In the genomic region with DNA sequence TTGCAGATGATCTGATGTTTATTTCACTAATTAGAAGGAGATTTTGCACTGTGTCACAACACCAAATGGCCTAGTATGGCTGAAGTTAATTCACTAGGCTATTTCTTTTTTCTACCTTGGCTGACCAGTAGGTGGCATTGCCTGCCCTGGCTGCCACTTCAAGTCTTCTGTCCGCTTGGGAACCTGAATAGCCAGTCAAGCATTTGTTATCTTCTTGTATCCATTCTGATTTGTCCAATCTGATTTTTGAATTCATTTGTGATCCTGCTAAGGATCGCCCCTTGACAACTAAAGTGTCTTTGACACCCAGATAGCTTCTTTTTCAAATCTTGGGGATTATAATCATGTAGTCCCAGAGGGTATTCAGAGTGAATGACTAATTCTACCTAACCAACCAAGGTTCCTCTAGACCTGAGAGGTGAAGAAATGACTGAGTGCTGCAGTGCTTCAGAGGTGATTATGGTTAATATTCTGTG, we compare ENCODE assay signal across 8 cellular contexts.
DNase-seq lines count a peak whose midpoint lies in the region; ATAC-seq and TF ChIP-seq lines count a peak whose summit lies in the region.

No MANE protein-coding gene starts in this region.

- WGBS in lung, 2 donors: 12 to 23% methylated on average over 2 of the region's 2 CpGs
- 24 to 25% methylated on average over 2 of the region's 2 CpGs for WGBS in testis, 2 donors

- no peak overlapping the region for H3K4me3 ChIP-seq in dorsolateral prefrontal cortex
- no peak overlapping the region for H3K4me3 ChIP-seq in lung
- no peak overlapping the region for H3K4me3 ChIP-seq in testis

- ATAC-seq in GM18502 (IDR thresholded peaks at IDR 0.05; ENCODE audit: poor library complexity, unreplicated experiment) (peak; percentile 76), HG02763 (IDR thresholded peaks at IDR 0.05; ENCODE audit: unreplicated experiment) (peak; percentile 60), lung (ENCODE audit: insufficient read depth, low FRiP score) (peak; percentile 65)

- H3K27me3 ChIP-seq in dorsolateral prefrontal cortex (peaks cover 0 to 8% (median 0%) of the 10 kb centered on the region in 45 donors), lung (ENCODE audit: control insufficient read depth, insufficient read depth) (no peaks in the 10 kb centered on the region), testis (no peaks in the 10 kb centered on the region)

- TF ChIP-seq CTCF in dorsolateral prefrontal cortex (IDR thresholded peaks at IDR 0.05 in 54 of 56, conservative IDR thresholded peaks at IDR 0.05 in 2 of 56; ENCODE audit: low read depth in 1 of 56, partially characterized antibody in 56 of 56): peak; percentile 66 to 91 (median 84)
- peak; percentile 63 for TF ChIP-seq CTCF in lung (IDR thresholded peaks at IDR 0.05; ENCODE audit: control extremely low read depth, extremely low read depth)
- peak; percentile 69 to 77 (median 73) for TF ChIP-seq CTCF in testis (IDR thresholded peaks at IDR 0.05)

- no peaks in the 10 kb centered on the region for H3K9me3 ChIP-seq in lung (ENCODE audit: control insufficient read depth in 2 of 2, insufficient read depth in 1 of 2, low read length in 1 of 2)
- no peaks in the 10 kb centered on the region for H3K9me3 ChIP-seq in testis

- H3K27ac ChIP-seq in dorsolateral prefrontal cortex (no peak overlapping the region), lung (ENCODE audit: low read depth in 1 of 2, low read length in 1 of 2) (no peak overlapping the region), testis (no peak overlapping the region)

- TF ChIP-seq POLR2A in testis (IDR thresholded peaks at IDR 0.05): no peak

- DNase-seq in Ammon's horn (ENCODE audit: low spot score) (peak; percentile 84), NAMALWA (ENCODE audit: low spot score) (peak; percentile 74), SW480 (ENCODE audit: low spot score) (peak; percentile 61), dorsolateral prefrontal cortex (peak in 8 of 10 donors; percentile 18 to 61 (median 56)), lung (ENCODE audit: low spot score) (peak; percentile 57), testis (peak; percentile 62)

- intact Hi-C loops in dorsolateral prefrontal cortex (cut with DNase I) (loop anchor here (5.0 to 10.0 kb wide), 3 partner anchors 462 to 532 kb away; no protein-coding TSS in a partner anchor), testis (cut with DNase I; ENCODE audit: low total_unique reads) (no loop called here)

- H3K36me3 ChIP-seq in lung (ENCODE audit: control insufficient read depth in 2 of 2, insufficient read depth in 2 of 2, low read length in 2 of 2): no peaks in the 10 kb centered on the region
- no peaks in the 10 kb centered on the region for H3K36me3 ChIP-seq in testis (ENCODE audit: low read depth, missing control alignments)

- H3K4me1 ChIP-seq in lung (ENCODE audit: control insufficient read depth in 2 of 2, insufficient read depth in 2 of 2, low read length in 2 of 2) (no peaks in the 10 kb centered on the region), testis (no peaks in the 10 kb centered on the region)
